22 cellular contexts compared by ENCODE assay signal in genomic region chr6:83878902-83879644, GRCh38. TPM values are rescaled to one million over a fixed set of nuclear protein-coding genes. Genes with fewer than 3 reads are reported as not detected.
DNase-seq lines count a peak whose midpoint lies in the region; ATAC-seq, FAIRE-seq and TF ChIP-seq lines count a peak whose summit lies in the region.
"Had no signal": no experiment of that assay in that cellular context is flagged by ENCODE, and none has a peak within 500 bp of the region (broad histone marks: within the 10 kb centered on the region; RNA-seq: fewer than 3 reads in every experiment).

No MANE protein-coding gene starts in this region.

- WGBS in K562 (ENCODE audit: insufficient coverage, low coverage, missing lambda C conversion rate), result 60% methylated on average over 4 of the region's 4 CpGs
- WGBS in HepG2 (ENCODE audit: low lambda C conversion rate), result 51% methylated on average over 4 of the region's 4 CpGs

- H3K9ac ChIP-seq in K562 (ENCODE audit: insufficient read depth in 1 of 2, low read depth in 2 of 2, low read length in 2 of 2), result peak overlapping the region in 1 of 2 experiments; percentile 19; a peak in 1 of 4 replicates
- H3K9ac ChIP-seq in HepG2 (ENCODE audit: insufficient read depth, low read depth, low read length), result no peak overlapping the region
- H3K9ac ChIP-seq: BLaER1 treated with 17β-estradiol and CSF1 and Interleukin-3, amounts not matched to agents 10 nM and 100 nM had no signal

- H3K27ac Mint-ChIP-seq in stimulated activated naive B cell treated with anti-CD40 and anti-IgM and Interleukin-4, amounts not matched to agents 10 μg/mL and 1 μg/mL and 100 μg/mL, for 72 hours, result peak overlapping the region; percentile 44
- H3K27ac Mint-ChIP-seq: CD8-positive, alpha-beta T cell had no signal

- TF ChIP-seq POLR2A in K562 (conservative IDR thresholded peaks at IDR 0.05), result no peak
- TF ChIP-seq POLR2A in HepG2 (IDR thresholded peaks at IDR 0.05; ENCODE audit: insufficient read depth in 1 of 2, low read depth in 2 of 2, low read length in 2 of 2), result no peak

- H2AFZ ChIP-seq in K562 (ENCODE audit: low read depth, low read length) (no peak overlapping the region), HepG2 (ENCODE audit: low read length) (no peak overlapping the region)

- H3K27me3 Mint-ChIP-seq in stimulated activated naive B cell treated with anti-CD40 and anti-IgM and Interleukin-4, amounts not matched to agents 10 μg/mL and 1 μg/mL and 100 μg/mL, for 72 hours, result no peaks in the 10 kb centered on the region

- TF ChIP-seq CTCF in K562 (IDR thresholded peaks at IDR 0.05 in 2 of 3, conservative IDR thresholded peaks at IDR 0.05 in 1 of 3; ENCODE audit: insufficient read depth in 2 of 3, low read depth in 1 of 3, low read length in 3 of 3) (no peak), HepG2 (CRISPR knock-in tag; IDR thresholded peaks at IDR 0.05) (no peak)

- DNase-seq in K562 (ENCODE audit: extremely low read depth in 1 of 4, low spot score in 3 of 4) (no peak), HepG2 (ENCODE audit: low spot score) (peak; percentile 8), NCI-H1436 (lab: John Stamatoyannopoulos, UW) (no peak)
- no peak for DNase-seq in stimulated activated naive B cell treated with anti-CD40 and anti-IgM and Interleukin-4, amounts not matched to agents 10 μg/mL and 1 μg/mL and 100 μg/mL, for 72 hours
- DNase-seq: Calu3; CD8-positive, alpha-beta T cell; DMS53; Karpas-422; NCI-H1092 treated with DMSO at 0.1 percent for 48 hours; NCI-H2081; NCI-H446 treated with DMSO at 0.1 percent for 48 hours; NCI-H69 had no signal

- intact Hi-C loops in K562 (cut with micrococcal nuclease), result no loop called here
- intact Hi-C loops in HepG2 (cut with micrococcal nuclease; ENCODE audit: unreplicated experiment), result no loop called here

- H3K36me3 Mint-ChIP-seq in stimulated activated naive B cell treated with anti-CD40 and anti-IgM and Interleukin-4, amounts not matched to agents 10 μg/mL and 1 μg/mL and 100 μg/mL, for 72 hours, result peaks cover 10 to 11% of the 10 kb centered on the region in 2 donors

- H3K79me2 ChIP-seq in K562 (ENCODE audit: control insufficient read depth, insufficient read depth, low read length), result peaks cover 7% of the 10 kb centered on the region
- H3K79me2 ChIP-seq in HepG2 (ENCODE audit: insufficient read depth, low read length), result peaks cover 7% of the 10 kb centered on the region

- H3K9me3 Mint-ChIP-seq in stimulated activated naive B cell treated with anti-CD40 and anti-IgM and Interleukin-4, amounts not matched to agents 10 μg/mL and 1 μg/mL and 100 μg/mL, for 72 hours, result peaks cover 0 to 3% of the 10 kb centered on the region in 2 donors
- H3K9me3 Mint-ChIP-seq: CD8-positive, alpha-beta T cell had no signal

- H3K4me1 ChIP-seq in K562 (replicated peaks in 1 of 2; ENCODE audit: control insufficient read depth in 2 of 2, insufficient read depth in 2 of 2, low read length in 2 of 2) (no peaks in the 10 kb centered on the region), HepG2 (ENCODE audit: insufficient read depth, low read length) (peaks cover 15% of the 10 kb centered on the region)
- H3K4me1 ChIP-seq: BLaER1 treated with 17β-estradiol and CSF1 and Interleukin-3, amounts not matched to agents 10 nM and 100 nM; HAP-1; SJSA1 had no signal

- CTCF ChIA-PET in K562 (lab: Yijun Ruan, JAX; ENCODE audit: low intra/inter-chr PET ratio), result interaction anchor here (0.6 kb wide), 1 partner anchor 264 kb away, joined by 3 read pairs; no protein-coding TSS in a partner anchor
- CTCF ChIA-PET in HepG2 (lab: Yijun Ruan, JAX; ENCODE audit: low intra/inter-chr PET ratio, low total read pairs), result no interaction called here

- BruUV-seq in K562 (replicated peaks; lab: Mats Ljungman, UMichigan), result no TSS peak
- BruUV-seq in HepG2 (replicated peaks; lab: Mats Ljungman, UMichigan), result no TSS peak

- H3K4me2 ChIP-seq in K562 (ENCODE audit: insufficient read depth, low read length), result no peak overlapping the region
- H3K4me2 ChIP-seq in HepG2 (ENCODE audit: low read depth, low read length), result peak overlapping the region; percentile 22
- H3K4me2 ChIP-seq: BLaER1 treated with 17β-estradiol and CSF1 and Interleukin-3, amounts not matched to agents 10 nM and 100 nM had no signal

- peak; percentile 49 for ATAC-seq in HG02870 (IDR thresholded peaks at IDR 0.05; ENCODE audit: unreplicated experiment)
- ATAC-seq in K562, result peak; percentile 65
- peak; percentile 98 for ATAC-seq in HepG2
- ATAC-seq in stimulated activated naive B cell treated with anti-CD40 and anti-IgM and Interleukin-4, amounts not matched to agents 10 μg/mL and 1 μg/mL and 100 μg/mL, for 72 hours (replicated peaks), result no peak
- no peak for ATAC-seq in GM19324 (IDR thresholded peaks at IDR 0.05; ENCODE audit: low FRiP score, unreplicated experiment)
- ATAC-seq in GM18861 (IDR thresholded peaks at IDR 0.05; ENCODE audit: unreplicated experiment), result no peak
- ATAC-seq: CD8-positive, alpha-beta T cell; Panc1 had no signal

- H3K36me3 ChIP-seq in K562 (ENCODE audit: control insufficient read depth, insufficient read depth, low read length) (no peaks in the 10 kb centered on the region), HepG2 (replicated peaks in 1 of 2; ENCODE audit: control insufficient read depth in 1 of 2, insufficient read depth in 2 of 2, low read length in 2 of 2) (no peaks in the 10 kb centered on the region)
- H3K36me3 ChIP-seq: HAP-1, SJSA1 had no signal

- in situ Hi-C loops in K562 (cut with MboI), result loop anchor here (25.0 kb wide), 1 partner anchor 883 kb away; the partner anchor contains the start of gene TBX18
- in situ Hi-C loops in HepG2 (cut with HindIII; ENCODE audit: extremely low pct_ligation_motif_present, low pct_unique_long_range_greater_than_20kb), result no loop called here

- TF ChIP-seq EP300 in K562 (IDR thresholded peaks at IDR 0.05; ENCODE audit: low read length), result no peak
- no peak for TF ChIP-seq EP300 in HepG2 (IDR thresholded peaks at IDR 0.05; ENCODE audit: low read depth in 2 of 2, low read length in 2 of 2)
- no peak for TF ChIP-seq EP300 in HepG2 (CRISPR knock-in tag; IDR thresholded peaks at IDR 0.05; ENCODE audit: borderline replicate concordance)

- H3K4me3 Mint-ChIP-seq in stimulated activated naive B cell treated with anti-CD40 and anti-IgM and Interleukin-4, amounts not matched to agents 10 μg/mL and 1 μg/mL and 100 μg/mL, for 72 hours, result no peak overlapping the region
- H3K4me3 Mint-ChIP-seq: CD8-positive, alpha-beta T cell had no signal

- H4K20me1 ChIP-seq in K562 (replicated peaks; ENCODE audit: control insufficient read depth, insufficient read depth, low read length), result no peaks in the 10 kb centered on the region
- no peaks in the 10 kb centered on the region for H4K20me1 ChIP-seq in HepG2 (ENCODE audit: insufficient read depth, low read length)

- H3K4me3 ChIP-seq in K562, result no peak overlapping the region
- no peak overlapping the region for H3K4me3 ChIP-seq in HepG2 (replicated peaks in 1 of 3; ENCODE audit: insufficient read depth in 1 of 3, low read depth in 2 of 3, low read length in 3 of 3)
- H3K4me3 ChIP-seq: BLaER1 treated with 17β-estradiol and CSF1 and Interleukin-3, amounts not matched to agents 10 nM and 100 nM; HAP-1; SJSA1 had no signal

- peaks cover 29 to 54% of the 10 kb centered on the region in 2 donors for H3K4me1 Mint-ChIP-seq in stimulated activated naive B cell treated with anti-CD40 and anti-IgM and Interleukin-4, amounts not matched to agents 10 μg/mL and 1 μg/mL and 100 μg/mL, for 72 hours

- H3K9me1 ChIP-seq in K562 (ENCODE audit: control insufficient read depth, insufficient read depth, low read length), result no peaks in the 10 kb centered on the region

- FAIRE-seq in K562 (lab: Jason Lieb, UNC) (no peak), HepG2 (lab: Jason Lieb, UNC) (peak; percentile 68)
- FAIRE-seq: GM12892 had no signal

- H3K27ac ChIP-seq in K562 (ENCODE audit: extremely low read depth, low read depth, low read length) (no peak overlapping the region), HepG2 (ENCODE audit: extremely low read length, insufficient read depth, low read length) (no peak overlapping the region)
- H3K27ac ChIP-seq: BLaER1 treated with 17β-estradiol and CSF1 and Interleukin-3, amounts not matched to agents 10 nM and 100 nM; SJSA1 had no signal

- no peaks in the 10 kb centered on the region for H3K27me3 ChIP-seq in K562 (ENCODE audit: control insufficient read depth in 2 of 2, insufficient read depth in 2 of 2, low read length in 2 of 2)
- no peaks in the 10 kb centered on the region for H3K27me3 ChIP-seq in HepG2 (ENCODE audit: control insufficient read depth in 1 of 2, insufficient read depth in 2 of 2, low read length in 2 of 2)
- H3K27me3 ChIP-seq: BLaER1 treated with 17β-estradiol and CSF1 and Interleukin-3, amounts not matched to agents 10 nM and 100 nM; SJSA1 had no signal

- TF ChIP-seq RAD21 in K562 (CRISPR knock-in tag; conservative IDR thresholded peaks at IDR 0.05 in 1 of 2, IDR thresholded peaks at IDR 0.05 in 1 of 2) (no peak), HepG2 (CRISPR knock-in tag; IDR thresholded peaks at IDR 0.05) (no peak)

- no peaks in the 10 kb centered on the region for H3K9me3 ChIP-seq in K562 (replicated peaks; ENCODE audit: control insufficient read depth, insufficient read depth, low read depth, low read length)
- no peaks in the 10 kb centered on the region for H3K9me3 ChIP-seq in HepG2 (ENCODE audit: low read length)
- H3K9me3 ChIP-seq: BLaER1 treated with 17β-estradiol and CSF1 and Interleukin-3, amounts not matched to agents 10 nM and 100 nM; HAP-1; SJSA1 had no signal

- POLR2A ChIA-PET in K562 (lab: Yijun Ruan, JAX), result interaction anchor here (0.6 to 0.8 kb wide), 2 partner anchors 246 to 883 kb away, joined by 3 read pairs; no protein-coding TSS in a partner anchor
- POLR2A ChIA-PET in HepG2 (lab: Yijun Ruan, JAX), result interaction anchor here (1.8 kb wide), 1 partner anchor 20 kb away, joined by 6 read pairs; the partner anchor contains the start of gene CYB5R4

RNA-seq across cellular contexts. Expression of gene CYB5R4, which starts 19.6 kb away (rescaled TPM):
- 8.6 and 22.9 TPM in 2 replicates for total RNA-seq in K562 (2011; cell fraction: chromatin; rRNA removed; ENCODE audit: low replicate concordance)
- total RNA-seq in K562 (2011; cell fraction: nucleolus; rRNA removed), result 2.4 and 3.5 TPM in 2 replicates
- 4.1 and 8.3 TPM in 2 replicates for total RNA-seq in K562 (2011; cell fraction: nucleoplasm; rRNA removed)
- total RNA-seq in K562 (2014; rRNA removed) (12.4 and 19.3 TPM in 2 replicates), K562 (2014; rRNA removed; fragmentation: Illumina TruSeq; extraction: Trizol) (19.0 and 21.2 TPM in 2 replicates), K562 (2015; rRNA removed; fragmentation: Illumina TruSeq; extraction: Trizol) (16.9 and 17.4 TPM in 2 replicates), K562 (2021) (22.4 and 24.2 TPM in 2 replicates), HepG2 (2016; rRNA removed; fragmentation: Illumina TruSeq; extraction: Trizol) (26.1 and 37.7 TPM in 2 replicates)
- polyA plus RNA-seq in K562 (2011; rRNA removed) (17.6 and 23.1 TPM in 2 replicates), K562 (2014; fragmentation: Illumina TruSeq; extraction: Trizol) (14.8 and 18.4 TPM in 2 replicates), K562 (2014; fragmentation: Nextera tagmentation; extraction: Ambion mirVana) (10 to 100 TPM in 1 of 2 experiments, 1 to 10 TPM in 1; 5.9 to 10.1 TPM), K562 (2014; rRNA removed) (14.5 and 19.0 TPM in 2 replicates), HepG2 (2011; rRNA removed) (2.8 and 5.3 TPM in 2 replicates)
- 2.5 and 5.5 TPM in 2 replicates for polyA plus RNA-seq in K562 (2011; cell fraction: cytosol; rRNA removed)
- polyA plus RNA-seq in K562 (2011; cell fraction: nucleus; rRNA removed), result 4.6 and 8.7 TPM in 2 replicates
- polyA plus RNA-seq in K562 (2012), result 10.6 and 15.7 TPM in 2 replicates
- 9.6 and 18.2 TPM in 2 replicates for polyA minus RNA-seq in K562 (2011; rRNA and poly(A)+ RNA removed)
- polyA minus RNA-seq in K562 (2011; cell fraction: cytosol; rRNA and poly(A)+ RNA removed), result 6.9 and 7.1 TPM in 2 replicates
- 8.2 and 14.8 TPM in 2 replicates for polyA minus RNA-seq in K562 (2011; cell fraction: nucleus; rRNA and poly(A)+ RNA removed)
- 11.7 and 12.3 TPM in 2 replicates for total RNA-seq in HepG2 (2016; cell fraction: cytosol; rRNA removed; fragmentation: Illumina TruSeq; extraction: Trizol; ENCODE audit: low read depth)
- total RNA-seq in HepG2 (2016; cell fraction: insoluble cytoplasmic fraction; rRNA removed; fragmentation: Illumina TruSeq; extraction: Trizol), result 24.4 and 42.6 TPM in 2 replicates
- total RNA-seq in HepG2 (2016; cell fraction: membrane; rRNA removed; fragmentation: Illumina TruSeq; extraction: Trizol), result 39.7 and 40.4 TPM in 2 replicates
- 15.5 and 17.1 TPM in 2 replicates for total RNA-seq in HepG2 (2016; cell fraction: nucleus; rRNA removed; fragmentation: Illumina TruSeq; extraction: Trizol)
- 1.2 and 1.7 TPM in 2 replicates for polyA plus RNA-seq in HepG2 (2011; cell fraction: cytosol; rRNA removed)
- 0.66 and 0.99 TPM in 2 replicates for polyA plus RNA-seq in HepG2 (2011; cell fraction: nucleus; rRNA removed)
- polyA plus RNA-seq in HepG2 (2012), result 5.0 and 5.5 TPM in 2 replicates
- 15.2 and 17.6 TPM in 2 replicates for polyA plus RNA-seq in HepG2 (2016; cell fraction: cytosol; fragmentation: Illumina TruSeq; extraction: Trizol; ENCODE audit: low read depth)
- polyA plus RNA-seq in HepG2 (2016; cell fraction: insoluble cytoplasmic fraction; fragmentation: Illumina TruSeq; extraction: Trizol; ENCODE audit: low read depth), result 27.8 and 32.3 TPM in 2 replicates
- 24.9 and 25.9 TPM in 2 replicates for polyA plus RNA-seq in HepG2 (2016; cell fraction: membrane; fragmentation: Illumina TruSeq; extraction: Trizol; ENCODE audit: low read depth)
- 9.3 and 11.2 TPM in 2 replicates for polyA plus RNA-seq in HepG2 (2016; cell fraction: nucleus; fragmentation: Illumina TruSeq; extraction: Trizol; ENCODE audit: insufficient read depth, low read depth)
- 0.96 and 2.3 TPM in 2 replicates for polyA minus RNA-seq in HepG2 (2011; rRNA and poly(A)+ RNA removed; ENCODE audit: low replicate concordance)
- polyA minus RNA-seq in HepG2 (2011; cell fraction: cytosol; rRNA and poly(A)+ RNA removed), result 1.2 and 3.7 TPM in 2 replicates
- polyA minus RNA-seq in HepG2 (2011; cell fraction: nucleus; rRNA and poly(A)+ RNA removed), result 8.0 and 11.4 TPM in 2 replicates

RNA-seq across cellular contexts. Expression of gene RIPPLY2, which starts 25.9 kb away (rescaled TPM):
- not detected in 2 replicates for total RNA-seq in K562 (2011; cell fraction: chromatin; rRNA removed; ENCODE audit: low replicate concordance)
- total RNA-seq in K562 (2011; cell fraction: nucleolus; rRNA removed), result not detected in 2 replicates
- not detected in 2 replicates for total RNA-seq in K562 (2011; cell fraction: nucleoplasm; rRNA removed)
- total RNA-seq in K562 (2014; rRNA removed) (not detected in 2 replicates), K562 (2014; rRNA removed; fragmentation: Illumina TruSeq; extraction: Trizol) (not detected in 2 replicates), K562 (2015; rRNA removed; fragmentation: Illumina TruSeq; extraction: Trizol) (not detected in 2 replicates), K562 (2021) (not detected in 2 replicates), HepG2 (2016; rRNA removed; fragmentation: Illumina TruSeq; extraction: Trizol) (not detected in 2 replicates)
- polyA plus RNA-seq in K562 (2011; rRNA removed) (not detected in 2 replicates), K562 (2014; fragmentation: Illumina TruSeq; extraction: Trizol) (not detected in 2 replicates), K562 (2014; fragmentation: Nextera tagmentation; extraction: Ambion mirVana) (not detected), K562 (2014; rRNA removed) (not detected in 2 replicates), HepG2 (2011; rRNA removed) (not detected in 2 replicates)
- polyA plus RNA-seq in K562 (2011; cell fraction: cytosol; rRNA removed), result not detected in 2 replicates
- polyA plus RNA-seq in K562 (2011; cell fraction: nucleus; rRNA removed), result not detected in 2 replicates
- polyA plus RNA-seq in K562 (2012), result not detected in 2 replicates
- not detected in 2 replicates for polyA minus RNA-seq in K562 (2011; rRNA and poly(A)+ RNA removed)
- not detected in 2 replicates for polyA minus RNA-seq in K562 (2011; cell fraction: cytosol; rRNA and poly(A)+ RNA removed)
- not detected in 2 replicates for polyA minus RNA-seq in K562 (2011; cell fraction: nucleus; rRNA and poly(A)+ RNA removed)
- total RNA-seq in HepG2 (2016; cell fraction: cytosol; rRNA removed; fragmentation: Illumina TruSeq; extraction: Trizol; ENCODE audit: low read depth), result not detected in 2 replicates
- total RNA-seq in HepG2 (2016; cell fraction: insoluble cytoplasmic fraction; rRNA removed; fragmentation: Illumina TruSeq; extraction: Trizol), result not detected in 2 replicates
- total RNA-seq in HepG2 (2016; cell fraction: membrane; rRNA removed; fragmentation: Illumina TruSeq; extraction: Trizol), result not detected in 2 replicates
- not detected in 2 replicates for total RNA-seq in HepG2 (2016; cell fraction: nucleus; rRNA removed; fragmentation: Illumina TruSeq; extraction: Trizol)
- polyA plus RNA-seq in HepG2 (2011; cell fraction: cytosol; rRNA removed), result not detected in 2 replicates
- polyA plus RNA-seq in HepG2 (2011; cell fraction: nucleus; rRNA removed), result not detected in 2 replicates
- not detected in 2 replicates for polyA plus RNA-seq in HepG2 (2012)
- polyA plus RNA-seq in HepG2 (2016; cell fraction: cytosol; fragmentation: Illumina TruSeq; extraction: Trizol; ENCODE audit: low read depth), result not detected in 2 replicates
- polyA plus RNA-seq in HepG2 (2016; cell fraction: insoluble cytoplasmic fraction; fragmentation: Illumina TruSeq; extraction: Trizol; ENCODE audit: low read depth), result not detected in 2 replicates
- not detected in 2 replicates for polyA plus RNA-seq in HepG2 (2016; cell fraction: membrane; fragmentation: Illumina TruSeq; extraction: Trizol; ENCODE audit: low read depth)
- polyA plus RNA-seq in HepG2 (2016; cell fraction: nucleus; fragmentation: Illumina TruSeq; extraction: Trizol; ENCODE audit: insufficient read depth, low read depth), result not detected in 2 replicates
- polyA minus RNA-seq in HepG2 (2011; rRNA and poly(A)+ RNA removed; ENCODE audit: low replicate concordance), result not detected in 2 replicates
- not detected in 2 replicates for polyA minus RNA-seq in HepG2 (2011; cell fraction: cytosol; rRNA and poly(A)+ RNA removed)
- polyA minus RNA-seq in HepG2 (2011; cell fraction: nucleus; rRNA and poly(A)+ RNA removed), result not detected in 2 replicates
- total RNA-seq: CD8-positive, alpha-beta T cell; HT-29; MCF 10A; SJSA1 had no signal

Comparison
In these comparisons a context has a peak if more than half of its experiments do, and no peak if none do; other contexts are left out.
1. ATAC-seq: peak in HG02870 (single experiment), K562 (single experiment) and HepG2 (single experiment); none in stimulated activated naive B cell treated with anti-CD40 and anti-IgM and Interleukin-4, amounts not matched to agents 10 μg/mL and 1 μg/mL and 100 μg/mL, for 72 hours (0 of 2), GM19324 (single experiment) and GM18861 (single experiment).